19 cellular contexts compared by ENCODE assay signal in the genomic region with DNA sequence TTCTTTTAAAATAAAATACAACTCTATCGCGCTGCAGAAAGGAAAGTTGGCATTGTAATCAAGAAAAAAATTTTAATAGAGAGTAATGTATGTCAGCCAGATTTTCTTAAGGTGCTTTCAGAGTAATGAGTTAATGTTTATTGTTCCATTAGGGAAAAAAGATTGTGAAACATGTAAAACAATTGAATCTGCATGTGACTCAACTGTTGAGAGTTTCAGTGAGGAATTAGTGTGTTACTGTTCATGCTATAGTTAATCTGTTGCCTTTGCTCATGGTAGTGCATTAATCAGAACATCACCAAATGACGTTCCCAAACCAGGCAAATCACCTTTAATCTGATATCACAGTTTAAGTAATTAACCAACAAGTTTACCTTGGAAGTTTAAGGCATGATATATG.
DNase-seq lines count a peak whose midpoint lies in the region; ATAC-seq and TF ChIP-seq lines count a peak whose summit lies in the region.
"Had no signal": no experiment of that assay in that cellular context is flagged by ENCODE, and none has a peak within 500 bp of the region (broad histone marks: within the 10 kb centered on the region; RNA-seq: fewer than 3 reads in every experiment).

No MANE protein-coding gene starts in this region.

- no peak overlapping the region for H3K4me3 ChIP-seq in Panc1 (ENCODE audit: low read depth in 2 of 2, low read length in 2 of 2)
- no peak overlapping the region for H3K4me3 ChIP-seq in epithelial cell of esophagus (ENCODE audit: low read length)
- no peak overlapping the region for H3K4me3 ChIP-seq in Caco-2 (ENCODE audit: low read depth, low read length)
- H3K4me3 ChIP-seq in lower leg skin (ENCODE audit: low read depth, poor library complexity, severe bottlenecking) = no peak overlapping the region
- H3K4me3 ChIP-seq: SJCRH30 had no signal

- H3K9me3 ChIP-seq in Panc1 (ENCODE audit: control insufficient read depth, insufficient read depth, low read depth, low read length) (0 out of 2 replicates have a peak, but pooled peaks cover 6% of the 10 kb centered on the region), Caco-2 (no peaks in the 10 kb centered on the region)
- H3K9me3 ChIP-seq: SJCRH30 had no signal

- ATAC-seq in Panc1 (no peak), foreskin keratinocyte (no peak), GM18867 (IDR thresholded peaks at IDR 0.05; ENCODE audit: unreplicated experiment) (no peak)
- ATAC-seq: HepG2, PC-3 had no signal

- BruUV-seq in Panc1 (replicated peaks; lab: Mats Ljungman, UMichigan) = no TSS peak
- BruUV-seq in Caco-2 (replicated peaks; lab: Mats Ljungman, UMichigan) = no TSS peak

- TF ChIP-seq CTCF in Panc1 (IDR thresholded peaks at IDR 0.05) = no peak
- TF ChIP-seq CTCF in epithelial cell of esophagus (IDR thresholded peaks at IDR 0.05; ENCODE audit: insufficient read depth, low read depth, low read length, missing control alignments) = no peak
- no peak for TF ChIP-seq CTCF in foreskin keratinocyte (conservative IDR thresholded peaks at IDR 0.05)
- no peak for TF ChIP-seq CTCF in Caco-2 (IDR thresholded peaks at IDR 0.05; ENCODE audit: insufficient read depth in 1 of 2, low read depth in 1 of 2, low read length in 1 of 2, severe bottlenecking in 1 of 2, unreplicated experiment in 1 of 2)
- TF ChIP-seq CTCF in lower leg skin (IDR thresholded peaks at IDR 0.05) = no peak

- CTCF ChIA-PET in Panc1 (lab: Charles Lee) = no interaction called here
- CTCF ChIA-PET in Caco-2 (lab: Charles Lee) = no interaction called here

- H3K36me3 ChIP-seq in Panc1 (ENCODE audit: control insufficient read depth, insufficient read depth, low read length) = no peaks in the 10 kb centered on the region
- H3K36me3 ChIP-seq in Caco-2 (ENCODE audit: control insufficient read depth, insufficient read depth, low read length) = no peaks in the 10 kb centered on the region
- H3K36me3 ChIP-seq: SJCRH30 had no signal

- WGBS in lower leg skin, 2 donors = 59 to 70% methylated on average over 3 of the region's 3 CpGs

- intact Hi-C loops in Panc1 (cut with micrococcal nuclease; ENCODE audit: unreplicated experiment) = no loop called here
- intact Hi-C loops in Caco-2 (cut with micrococcal nuclease; ENCODE audit: unreplicated experiment) = no loop called here
- intact Hi-C loops in lower leg skin (cut with DNase I; ENCODE audit: low total_unique reads) = no loop called here

- POLR2A ChIA-PET in Panc1 (lab: Charles Lee) = no interaction called here
- POLR2A ChIA-PET in Caco-2 (lab: Charles Lee) = no interaction called here

- in situ Hi-C loops in Panc1 (cut with HindIII; ENCODE audit: low pct_unique_long_range_greater_than_20kb, low sequenced_read_pairs) = no loop called here

- H3K36me3 Mint-ChIP-seq in Caco-2 (ENCODE audit: insufficient read depth, unreplicated experiment) = no peaks in the 10 kb centered on the region

- TF ChIP-seq POLR2A in lower leg skin (IDR thresholded peaks at IDR 0.05) = no peak

- DNase-seq in Panc1 (ENCODE audit: low read depth, low spot score) = no peak
- peak; percentile 73 for DNase-seq in epithelial cell of esophagus (ENCODE audit: low read depth)
- DNase-seq in foreskin keratinocyte = peak; percentile 5 to 22
- DNase-seq in renal cortical epithelial cell (ENCODE audit: low read depth) = peak; percentile 94
- no peak for DNase-seq in Caco-2
- DNase-seq in lower leg skin (ENCODE audit: low spot score in 2 of 2) = no peak
- DNase-seq: ACHN, DND-41, H9, NCI-H1417 treated with DMSO at 0.1 percent for 48 hours, NCI-H187 treated with DMSO at 0.1 percent for 48 hours, NCI-H345, NCI-H526, PC-3, SJCRH30 had no signal

- H3K4me1 ChIP-seq in Panc1 (ENCODE audit: control insufficient read depth, insufficient read depth, low read length) (no peaks in the 10 kb centered on the region; the same call in 1 of the 2 replicates), foreskin keratinocyte (no peaks in the 10 kb centered on the region), Caco-2 (no peaks in the 10 kb centered on the region)
- H3K4me1 ChIP-seq: SJCRH30 had no signal

- H3K27me3 ChIP-seq in Panc1 (ENCODE audit: control insufficient read depth, insufficient read depth, low read length) (no peaks in the 10 kb centered on the region), foreskin keratinocyte (no peaks in the 10 kb centered on the region), Caco-2 (replicated peaks; ENCODE audit: control insufficient read depth, insufficient read depth, low read length) (no peaks in the 10 kb centered on the region)
- H3K27me3 ChIP-seq: SJCRH30 had no signal

- no peaks in the 10 kb centered on the region for H3K9me3 Mint-ChIP-seq in Caco-2 (ENCODE audit: unreplicated experiment)
- H3K9me3 Mint-ChIP-seq: H9 had no signal

- H3K4me3 Mint-ChIP-seq in Caco-2 (ENCODE audit: unreplicated experiment) = no peak overlapping the region
- H3K4me3 Mint-ChIP-seq: H9 had no signal

- H3K27ac ChIP-seq in Panc1 (ENCODE audit: low read length) = peak overlapping the region; percentile 4; the same call in 1 of the 2 replicates
- no peak overlapping the region for H3K27ac ChIP-seq in foreskin keratinocyte
- H3K27ac ChIP-seq: C4-2B, KMS-11, SJCRH30 had no signal

- H3K4me1 Mint-ChIP-seq in Caco-2 (ENCODE audit: low read depth, unreplicated experiment) = no peaks in the 10 kb centered on the region
- H3K4me1 Mint-ChIP-seq: H9 had no signal

- H3K27me3 Mint-ChIP-seq in Caco-2 (ENCODE audit: insufficient read depth, unreplicated experiment) = no peaks in the 10 kb centered on the region

- H3K27ac Mint-ChIP-seq in Caco-2 (ENCODE audit: unreplicated experiment) = no peak overlapping the region
- H3K27ac Mint-ChIP-seq: H9 had no signal

Comparison
In these comparisons a context has a peak if more than half of its experiments do, and no peak if none do; other contexts are left out.
1. DNase-seq: peak in epithelial cell of esophagus (single experiment), foreskin keratinocyte (2 of 2) and renal cortical epithelial cell (single experiment); none in Panc1 (single experiment), Caco-2 (0 of 2) and lower leg skin (0 of 2).